8 cellular contexts compared by ENCODE assay signal in genomic region chr17:31493656-31494155, GRCh38.
DNase-seq lines count a peak whose midpoint lies in the region; ATAC-seq, FAIRE-seq and TF ChIP-seq lines count a peak whose summit lies in the region.
"Had no signal": no experiment of that assay in that cellular context is flagged by ENCODE, and none has a peak within 500 bp of the region (broad histone marks: within the 10 kb centered on the region; RNA-seq: fewer than 3 reads in every experiment).

No MANE protein-coding gene starts in this region.

- H3K4me3 ChIP-seq in PC-9 (no peak overlapping the region), endodermal cell (ENCODE audit: low read length) (no peak overlapping the region), small intestine (ENCODE audit: low read depth in 1 of 2, low read length in 2 of 2) (no peak overlapping the region), GM23248 (no peak overlapping the region)

- no TSS peak for BruUV-seq in PC-9 (replicated peaks; lab: Mats Ljungman, UMichigan)

- POLR2A ChIA-PET in PC-9 (lab: Charles Lee; ENCODE audit: unreplicated experiment) = interaction anchor here (0.5 to 0.6 kb wide), 2 partner anchors 45 to 408 kb away, joined by 3 read pairs; partner anchors contain the start of gene UTP6

- intact Hi-C loops in PC-9 (cut with micrococcal nuclease; ENCODE audit: unreplicated experiment) = loop anchor here (2.0 kb wide), 1 partner anchor 45 kb away; no protein-coding TSS in a partner anchor

- H3K4me1 ChIP-seq in PC-9 (replicated peaks; ENCODE audit: insufficient read depth) (peaks cover 78% of the 10 kb centered on the region), endodermal cell (ENCODE audit: control insufficient read depth, insufficient read depth, low read length) (peaks cover 7% of the 10 kb centered on the region), small intestine (ENCODE audit: control insufficient read depth in 2 of 2, insufficient read depth in 1 of 2, low read depth in 1 of 2, low read length in 1 of 2) (peaks cover 26 to 39% of the 10 kb centered on the region in 2 donors), GM23248 (ENCODE audit: insufficient read depth) (no peaks in the 10 kb centered on the region)

- H3K9me3 Mint-ChIP-seq in endodermal cell = no peaks in the 10 kb centered on the region

- 93 to 98% methylated on average over 7 to 9 of the region's 9 CpGs for WGBS in endodermal cell (ENCODE audit: insufficient coverage in 1 of 2, insufficient read length in 1 of 2), 2 experiments
- WGBS in small intestine, 3 donors = 25 to 61% (median 43%) methylated on average over 9 of the region's 9 CpGs
- WGBS in GM23248 (ENCODE audit: low coverage in 1 of 2, low lambda C conversion rate in 2 of 2, missing lambda C conversion rate in 2 of 2), 2 experiments = 76 to 83% methylated on average over 9 of the region's 9 CpGs

- peak overlapping the region; percentile 51 for H3K4me2 ChIP-seq in PC-9
- H3K4me2 ChIP-seq in GM23248 (ENCODE audit: unreplicated experiment) = no peak overlapping the region

- no peak overlapping the region for H2AFZ ChIP-seq in PC-9
- H2AFZ ChIP-seq in GM23248 = no peak overlapping the region

- no peak for TF ChIP-seq CTCF in PC-9 (conservative IDR thresholded peaks at IDR 0.05)
- TF ChIP-seq CTCF in endodermal cell (conservative IDR thresholded peaks at IDR 0.05) = no peak

- no peaks in the 10 kb centered on the region for H3K27me3 Mint-ChIP-seq in endodermal cell (ENCODE audit: insufficient read depth)

- H3K79me2 ChIP-seq in PC-9 (ENCODE audit: low read depth) (peaks cover 81% of the 10 kb centered on the region), GM23248 (ENCODE audit: insufficient read depth) (no peaks in the 10 kb centered on the region)

- H3K36me3 ChIP-seq in PC-9 (ENCODE audit: low read depth) (no peaks in the 10 kb centered on the region), endodermal cell (ENCODE audit: control insufficient read depth, insufficient read depth, low read length) (no peaks in the 10 kb centered on the region), small intestine (ENCODE audit: control insufficient read depth in 2 of 2, insufficient read depth in 2 of 2, low read length in 2 of 2) (peaks cover 0 to under 1% of the 10 kb centered on the region in 2 donors), GM23248 (ENCODE audit: low read depth) (no peaks in the 10 kb centered on the region)

- H3K9ac ChIP-seq in endodermal cell (ENCODE audit: extremely low read depth, low read length, poor library complexity, severe bottlenecking) (no peak overlapping the region), GM23248 (no peak overlapping the region)

- H3K27ac ChIP-seq in PC-9 = peak overlapping the region; percentile 79
- no peak overlapping the region for H3K27ac ChIP-seq in endodermal cell (ENCODE audit: low read depth, low read length)
- H3K27ac ChIP-seq in small intestine (ENCODE audit: low read depth in 1 of 2, low read length in 1 of 2) = peak overlapping the region; percentile 89 to 95
- H3K27ac ChIP-seq in GM23248 = no peak overlapping the region

- in situ Hi-C loops in GM23248 (cut with MboI) = no loop called here

- ATAC-seq in GM18907 (IDR thresholded peaks at IDR 0.05; ENCODE audit: unreplicated experiment) = peak; percentile 10

- H4K20me1 ChIP-seq in PC-9 (ENCODE audit: insufficient read depth) (0 out of 2 replicates have a peak, but pooled peaks cover 6% of the 10 kb centered on the region), GM23248 (ENCODE audit: insufficient read depth) (no peaks in the 10 kb centered on the region)

- H3K4me3 Mint-ChIP-seq in endodermal cell = no peak overlapping the region

- H3F3A ChIP-seq in PC-9 (ENCODE audit: insufficient read depth, low read depth) (peaks cover 36% of the 10 kb centered on the region), GM23248 (ENCODE audit: insufficient read depth) (no peaks in the 10 kb centered on the region)

- DNase-seq in PC-9 (no peak), endodermal cell (no peak), small intestine (peak; percentile 89), amniotic stem cell (lab: John Stamatoyannopoulos, UW) (no peak), GM23248 (no peak)
- no peak for DNase-seq in stimulated activated CD8-positive, alpha-beta memory T cell treated with anti-CD3 and anti-CD28 coated beads, Interleukin-4, amount 100 ng/mL, for 48 hours
- DNase-seq: EL had no signal

- H3K36me3 Mint-ChIP-seq in endodermal cell (ENCODE audit: low read depth) = no peaks in the 10 kb centered on the region

- H3K9me3 ChIP-seq in PC-9 (ENCODE audit: insufficient read depth, low read depth) = no peaks in the 10 kb centered on the region
- no peaks in the 10 kb centered on the region for H3K9me3 ChIP-seq in endodermal cell (ENCODE audit: control insufficient read depth, low read length)
- H3K9me3 ChIP-seq in small intestine (ENCODE audit: control insufficient read depth, low read depth) = no peaks in the 10 kb centered on the region
- no peaks in the 10 kb centered on the region for H3K9me3 ChIP-seq in GM23248 (ENCODE audit: low read depth)

- H3K27ac Mint-ChIP-seq in endodermal cell = peak overlapping the region; percentile 70

- no peaks in the 10 kb centered on the region for H3K27me3 ChIP-seq in PC-9 (ENCODE audit: insufficient read depth, low read depth)
- peaks cover 7% of the 10 kb centered on the region for H3K27me3 ChIP-seq in endodermal cell (ENCODE audit: control insufficient read depth, insufficient read depth, low read length, poor library complexity, severe bottlenecking)
- H3K27me3 ChIP-seq in small intestine (ENCODE audit: control insufficient read depth in 2 of 2, insufficient read depth in 2 of 2, low read length in 2 of 2) = no peaks in the 10 kb centered on the region
- H3K27me3 ChIP-seq in GM23248 (replicated peaks; ENCODE audit: insufficient read depth) = peaks cover 44% of the 10 kb centered on the region

- CTCF ChIA-PET in PC-9 (lab: Charles Lee) = interaction anchor here (0.6 kb wide), 1 partner anchor 61 kb away, joined by 3 read pairs; no protein-coding TSS in a partner anchor

- peaks cover 41% of the 10 kb centered on the region for H3K4me1 Mint-ChIP-seq in endodermal cell

- H3K9me2 ChIP-seq in PC-9 (ENCODE audit: insufficient read depth) = no peaks in the 10 kb centered on the region
- no peaks in the 10 kb centered on the region for H3K9me2 ChIP-seq in GM23248 (ENCODE audit: insufficient read depth)

- FAIRE-seq in small intestine (lab: Jason Lieb, UNC) = no peak

Comparison
In these comparisons a context has a peak if more than half of its experiments do, and no peak if none do; other contexts are left out.
1. H3K27ac ChIP-seq: peak in PC-9 (single experiment) and small intestine (2 of 2); none in endodermal cell (single experiment) and GM23248 (single experiment).